Comparison of ENCODE assay signal across 8 cellular contexts in the genomic region with DNA sequence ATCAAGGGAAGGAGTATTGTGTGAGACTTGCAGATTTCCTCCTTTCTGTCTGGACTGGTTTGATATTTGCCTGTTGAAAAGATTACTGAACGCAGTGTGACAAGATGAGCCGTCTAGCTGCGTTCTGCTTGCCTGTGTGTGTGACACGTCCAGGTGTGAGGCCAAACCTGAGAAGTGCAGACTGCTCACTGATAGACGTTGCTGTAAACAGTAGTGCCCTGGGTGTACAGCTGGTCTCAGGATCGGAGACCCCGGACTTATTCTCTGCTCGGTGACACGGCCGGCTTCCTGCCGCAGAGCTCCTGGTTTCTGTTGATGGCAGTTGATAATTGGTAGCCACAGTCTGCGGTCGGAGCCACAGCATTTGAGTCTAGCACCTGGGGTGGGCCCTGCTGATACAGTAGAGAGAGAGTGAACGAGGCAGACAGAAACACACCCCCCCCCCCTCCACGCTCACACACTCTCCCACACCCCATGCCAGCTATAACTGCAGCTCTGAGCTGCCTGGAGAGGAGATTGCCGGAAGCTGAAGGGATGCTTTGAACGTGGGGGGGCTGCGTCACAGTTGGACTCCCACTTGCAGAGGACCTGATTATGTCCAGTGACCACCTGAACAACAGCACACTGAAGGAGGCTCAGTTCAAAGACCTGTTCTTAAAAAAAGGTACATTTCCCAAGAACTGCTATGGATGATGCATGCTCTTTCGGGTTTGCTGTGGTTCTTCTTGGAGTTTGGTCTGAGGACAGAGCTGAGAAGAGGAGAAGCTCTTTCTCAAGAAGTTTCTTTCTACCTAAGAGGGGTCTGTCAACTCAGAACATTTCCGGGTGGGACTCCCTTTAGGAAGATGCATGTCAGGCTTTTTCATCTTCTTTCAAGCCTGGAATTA.
DNase-seq lines count a peak whose midpoint lies in the region; ATAC-seq and TF ChIP-seq lines count a peak whose summit lies in the region.

No MANE protein-coding gene starts in this region.

- no peak overlapping the region for H3K9ac ChIP-seq in HUES48 (ENCODE audit: low read depth, low read length)
- H3K9ac ChIP-seq in endodermal cell (ENCODE audit: extremely low read depth, low read length, poor library complexity, severe bottlenecking): no peak overlapping the region
- H3K9ac ChIP-seq in parathyroid adenoma: no peak overlapping the region

- H3K9me3 Mint-ChIP-seq in endodermal cell: no peaks in the 10 kb centered on the region

- H3K9me3 ChIP-seq in HUES48 (ENCODE audit: control insufficient read depth, insufficient read depth, low read length): no peaks in the 10 kb centered on the region
- H3K9me3 ChIP-seq in endodermal cell (ENCODE audit: control insufficient read depth, low read length): no peaks in the 10 kb centered on the region
- no peaks in the 10 kb centered on the region for H3K9me3 ChIP-seq in parathyroid adenoma (ENCODE audit: control insufficient read depth, low read length)
- H3K9me3 ChIP-seq in upper lobe of left lung: no peaks in the 10 kb centered on the region

- no peak overlapping the region for H3K4me3 Mint-ChIP-seq in endodermal cell

- H3K4me1 ChIP-seq in HUES48 (ENCODE audit: control insufficient read depth, insufficient read depth, low read length) (peaks cover 14% of the 10 kb centered on the region), endodermal cell (ENCODE audit: control insufficient read depth, insufficient read depth, low read length) (peaks cover 17% of the 10 kb centered on the region), parathyroid adenoma (no peaks in the 10 kb centered on the region), upper lobe of left lung (peaks cover 28 to 45% (median 39%) of the 10 kb centered on the region in 4 donors)

- no peak for TF ChIP-seq EP300 in upper lobe of left lung (IDR thresholded peaks at IDR 0.05)

- WGBS in endodermal cell (ENCODE audit: insufficient coverage in 1 of 2, insufficient read length in 1 of 2), 2 experiments: 72 to 82% methylated on average over 14 to 18 of the region's 20 CpGs
- 45 to 81% methylated on average over 14 to 20 of the region's 20 CpGs for WGBS in upper lobe of left lung, 2 donors

- peak overlapping the region; percentile 42; the same call in 1 of the 2 replicates for H3K4me3 ChIP-seq in HUES48 (ENCODE audit: low read depth, low read length)
- no peak overlapping the region for H3K4me3 ChIP-seq in endodermal cell (ENCODE audit: low read length)
- H3K4me3 ChIP-seq in parathyroid adenoma (ENCODE audit: low read depth, low read length): no peak overlapping the region
- peak overlapping the region in 3 of 4 donors; percentile 25 to 35 (median 34) for H3K4me3 ChIP-seq in upper lobe of left lung

- H3K4me1 Mint-ChIP-seq in endodermal cell: peaks cover 28% of the 10 kb centered on the region

- H3K36me3 Mint-ChIP-seq in endodermal cell (ENCODE audit: low read depth): no peaks in the 10 kb centered on the region

- H3K27ac ChIP-seq in HUES48 (ENCODE audit: low read depth, low read length) (no peak overlapping the region), endodermal cell (ENCODE audit: low read depth, low read length) (peak overlapping the region; percentile 74), parathyroid adenoma (peak overlapping the region; percentile 47), upper lobe of left lung (peak overlapping the region in 3 of 4 donors; percentile 26 to 70 (median 56))

- no peak overlapping the region for H3K4me2 ChIP-seq in parathyroid adenoma (ENCODE audit: low read length)

- H3K36me3 ChIP-seq in HUES48 (ENCODE audit: control insufficient read depth, insufficient read depth, low read length): no peaks in the 10 kb centered on the region
- H3K36me3 ChIP-seq in endodermal cell (ENCODE audit: control insufficient read depth, insufficient read depth, low read length): no peaks in the 10 kb centered on the region
- no peaks in the 10 kb centered on the region for H3K36me3 ChIP-seq in parathyroid adenoma (ENCODE audit: control insufficient read depth, insufficient read depth, low read length)
- H3K36me3 ChIP-seq in upper lobe of left lung: no peaks in the 10 kb centered on the region

- H3K27me3 ChIP-seq in HUES48 (ENCODE audit: control insufficient read depth, insufficient read depth, low read length) (peaks cover 38% of the 10 kb centered on the region), endodermal cell (ENCODE audit: control insufficient read depth, insufficient read depth, low read length, poor library complexity, severe bottlenecking) (peaks cover 6% of the 10 kb centered on the region), parathyroid adenoma (ENCODE audit: control insufficient read depth, insufficient read depth, low read length) (no peaks in the 10 kb centered on the region), upper lobe of left lung (no peaks in the 10 kb centered on the region)

- ATAC-seq in GM19468 (IDR thresholded peaks at IDR 0.05; ENCODE audit: extremely low read depth, unreplicated experiment) (peak; percentile 62), upper lobe of left lung (ENCODE audit: low FRiP score in 2 of 2) (peak in 1 of 2 donors; percentile 1)

- peak; percentile 63 for DNase-seq in CD1c-positive myeloid dendritic cell (ENCODE audit: extremely low spot score)
- DNase-seq in activated CD4-positive, alpha-beta T cell treated with anti-CD3 and anti-CD28 coated beads, Interleukin-2, amount 50 U/mL, for 4 hours: peak; percentile 58 to 67
- DNase-seq in endodermal cell: peak; percentile 47
- no peak for DNase-seq in upper lobe of left lung
- no peak for DNase-seq in H4 (ENCODE audit: low spot score)

- H3K79me2 ChIP-seq in parathyroid adenoma: no peaks in the 10 kb centered on the region

- no peak for TF ChIP-seq POLR2A in upper lobe of left lung (IDR thresholded peaks at IDR 0.05)

- peak overlapping the region; percentile 4 for H3K27ac Mint-ChIP-seq in endodermal cell

- no peak for TF ChIP-seq CTCF in endodermal cell (conservative IDR thresholded peaks at IDR 0.05)
- no peak for TF ChIP-seq CTCF in parathyroid adenoma (IDR thresholded peaks at IDR 0.05)
- no peak for TF ChIP-seq CTCF in upper lobe of left lung (IDR thresholded peaks at IDR 0.05)

- peak overlapping the region; percentile 23 for H2AFZ ChIP-seq in parathyroid adenoma

- H3K27me3 Mint-ChIP-seq in endodermal cell (ENCODE audit: insufficient read depth): no peaks in the 10 kb centered on the region

Comparison
In these comparisons a context has a peak if more than half of its experiments do, and no peak if none do; other contexts are left out.
1. DNase-seq: peak in CD1c-positive myeloid dendritic cell (single experiment), activated CD4-positive, alpha-beta T cell treated with anti-CD3 and anti-CD28 coated beads, Interleukin-2, amount 50 U/mL, for 4 hours (2 of 2) and endodermal cell (single experiment); none in upper lobe of left lung (0 of 2) and H4 (single experiment).
2. H3K4me3 ChIP-seq: peak in HUES48 (single experiment) and upper lobe of left lung (3 of 4); none in endodermal cell (single experiment) and parathyroid adenoma (single experiment).